19 cellular contexts compared by ENCODE assay signal in the genomic region with DNA sequence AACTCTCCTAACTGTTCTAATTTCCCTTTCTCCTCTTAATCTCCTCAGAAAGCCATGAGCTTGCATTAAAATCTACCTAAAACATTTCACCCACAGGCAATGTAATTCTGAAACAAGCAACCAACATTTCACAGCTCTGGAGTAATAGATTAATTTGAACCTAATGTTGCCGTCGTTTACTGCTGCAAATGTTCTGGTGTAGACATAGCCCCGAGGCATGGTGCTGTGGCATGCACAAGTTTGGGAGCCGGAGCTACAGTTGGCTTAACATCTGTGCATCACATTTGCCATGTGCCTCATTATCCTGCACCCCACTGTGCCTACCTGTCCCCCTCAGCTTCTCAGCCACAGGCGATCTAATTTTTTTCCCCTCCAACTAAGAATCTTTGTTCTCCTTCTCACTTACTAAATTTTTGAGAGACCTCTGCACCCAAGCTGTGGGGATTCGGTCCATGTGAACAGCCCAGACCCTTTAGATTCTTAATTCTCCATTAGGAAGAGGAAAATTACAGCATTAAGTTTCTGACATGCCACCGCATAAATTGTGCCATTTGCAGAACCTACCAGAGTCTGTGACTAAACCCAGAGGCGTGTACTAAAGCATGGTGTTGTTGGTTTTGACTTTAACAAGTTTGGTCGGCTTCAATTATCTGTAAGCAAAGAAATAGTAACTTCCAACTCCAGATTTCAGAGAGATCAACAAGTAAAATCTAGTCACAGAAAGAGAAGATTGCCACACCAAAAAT.
DNase-seq lines count a peak whose midpoint lies in the region; ATAC-seq and TF ChIP-seq lines count a peak whose summit lies in the region.
"Had no signal": no experiment of that assay in that cellular context is flagged by ENCODE, and none has a peak within 500 bp of the region (broad histone marks: within the 10 kb centered on the region; RNA-seq: fewer than 3 reads in every experiment).

No MANE protein-coding gene starts in this region.

- DNase-seq in HEK293T (ENCODE audit: extremely low spot score) (no peak), endothelial cell (ENCODE audit: low spot score) (no peak), nephron progenitor cell (no peak), iPS-NIHi7 (ENCODE audit: extremely low spot score) (no peak), DMS53 (lab: John Stamatoyannopoulos, UW) (no peak), dermis blood vessel endothelial cell (no peak)
- no peak for DNase-seq in activated naive CD4-positive, alpha-beta T cell treated with anti-CD3 and anti-CD28 coated beads, Interleukin-2, amount 50 U/mL, for 72 hours (ENCODE audit: low spot score in 2 of 2)
- DNase-seq: adrenal gland; caudate nucleus; effector CD8-positive, alpha-beta T cell; GF-D8; GM23248; left cardiac atrium; NCI-H1105; NCI-H2227 treated with DMSO at 0.1 percent for 48 hours had no signal

- H3K4me1 Mint-ChIP-seq in endothelial cell (ENCODE audit: unreplicated experiment) (peaks cover 53% of the 10 kb centered on the region), nephron progenitor cell (peaks cover 56% of the 10 kb centered on the region)

- 0 out of 2 replicates have a peak overlapping the region, but pooled peaks have one; percentile 15 for H3K4me3 ChIP-seq in ACC112 (ENCODE audit: low read depth, low read length)
- H3K4me3 ChIP-seq: adrenal gland, GM23248 had no signal

- H2AFZ ChIP-seq in ACC112 (ENCODE audit: low read length, unreplicated experiment) = no peak overlapping the region
- H2AFZ ChIP-seq: GM23248 had no signal

- no peaks in the 10 kb centered on the region for H3K27me3 ChIP-seq in ACC112 (ENCODE audit: insufficient read depth, low read length)

- H3K27ac ChIP-seq in ACC112 (ENCODE audit: low read depth, low read length) = no peak overlapping the region
- H3K27ac ChIP-seq: adrenal gland, GM23248, KMS-11 had no signal

- H3K36me3 ChIP-seq in ACC112 (ENCODE audit: insufficient read depth, low read length) = no peaks in the 10 kb centered on the region
- H3K36me3 ChIP-seq: adrenal gland had no signal

- TF ChIP-seq CTCF in endothelial cell (IDR thresholded peaks at IDR 0.05; ENCODE audit: unreplicated experiment) (no peak), nephron progenitor cell (IDR thresholded peaks at IDR 0.05) (no peak)

- ATAC-seq in activated naive CD4-positive, alpha-beta T cell treated with anti-CD3 and anti-CD28 coated beads, Interleukin-2, amount 50 U/mL, for 72 hours = no peak
- ATAC-seq: activated CD4-positive, CD25-positive, alpha-beta regulatory T cell treated with anti-CD3 and anti-CD28 coated beads, Interleukin-2, amount 50 U/mL, for 24 hours; activated T-helper 17 cell treated with anti-CD3 and anti-CD28 coated beads, Interleukin-2, amount 50 U/mL, for 72 hours; left cardiac atrium had no signal

- H3K4me1 ChIP-seq in ACC112 (ENCODE audit: control insufficient read depth, insufficient read depth, low read length, unreplicated experiment) = peaks cover 35% of the 10 kb centered on the region
- H3K4me1 ChIP-seq: adrenal gland had no signal

- CTCF ChIA-PET in HEK293T (lab: Yijun Ruan, JAX) = no interaction called here

- H3K79me2 ChIP-seq in ACC112 (ENCODE audit: control insufficient read depth, insufficient read depth, low read length, unreplicated experiment) = no peaks in the 10 kb centered on the region

- H3K27ac Mint-ChIP-seq in endothelial cell (ENCODE audit: unreplicated experiment) (no peak overlapping the region), nephron progenitor cell (no peak overlapping the region)
- H3K27ac Mint-ChIP-seq in activated naive CD4-positive, alpha-beta T cell treated with anti-CD3 and anti-CD28 coated beads, Interleukin-2, amount 50 U/mL, for 72 hours = no peak overlapping the region
- H3K27ac Mint-ChIP-seq: activated T-helper 17 cell treated with anti-CD3 and anti-CD28 coated beads, Interleukin-2, amount 50 U/mL, for 72 hours had no signal

- no peaks in the 10 kb centered on the region for H3K36me3 Mint-ChIP-seq in endothelial cell (ENCODE audit: low read depth, unreplicated experiment)
- no peaks in the 10 kb centered on the region for H3K36me3 Mint-ChIP-seq in nephron progenitor cell (ENCODE audit: low read depth)
- H3K36me3 Mint-ChIP-seq in activated naive CD4-positive, alpha-beta T cell treated with anti-CD3 and anti-CD28 coated beads, Interleukin-2, amount 50 U/mL, for 72 hours = peaks cover 0 to 4% of the 10 kb centered on the region in 2 donors

- H3K4me3 Mint-ChIP-seq in endothelial cell (ENCODE audit: unreplicated experiment) (peak overlapping the region; percentile 40), nephron progenitor cell (peak overlapping the region; percentile 27)
- H3K4me3 Mint-ChIP-seq: activated T-helper 17 cell treated with anti-CD3 and anti-CD28 coated beads, Interleukin-2, amount 50 U/mL, for 72 hours had no signal

- H3K9me3 Mint-ChIP-seq in endothelial cell (ENCODE audit: unreplicated experiment) (no peaks in the 10 kb centered on the region), nephron progenitor cell (no peaks in the 10 kb centered on the region)
- H3K9me3 Mint-ChIP-seq in activated naive CD4-positive, alpha-beta T cell treated with anti-CD3 and anti-CD28 coated beads, Interleukin-2, amount 50 U/mL, for 72 hours = no peaks in the 10 kb centered on the region
- H3K9me3 Mint-ChIP-seq: activated T-helper 17 cell treated with anti-CD3 and anti-CD28 coated beads, Interleukin-2, amount 50 U/mL, for 72 hours had no signal

- no peaks in the 10 kb centered on the region for H3K27me3 Mint-ChIP-seq in endothelial cell (ENCODE audit: unreplicated experiment)
- peaks cover 15% of the 10 kb centered on the region for H3K27me3 Mint-ChIP-seq in nephron progenitor cell (ENCODE audit: low read depth, poor library complexity)

- POLR2A ChIA-PET in HEK293T (lab: Yijun Ruan, JAX) = no interaction called here

TF ChIP-seq in HEK293T, 16 proteins besides CTCF, POLR2A, EP300 and RAD21:
- TF ChIP-seq, protein P1, sequence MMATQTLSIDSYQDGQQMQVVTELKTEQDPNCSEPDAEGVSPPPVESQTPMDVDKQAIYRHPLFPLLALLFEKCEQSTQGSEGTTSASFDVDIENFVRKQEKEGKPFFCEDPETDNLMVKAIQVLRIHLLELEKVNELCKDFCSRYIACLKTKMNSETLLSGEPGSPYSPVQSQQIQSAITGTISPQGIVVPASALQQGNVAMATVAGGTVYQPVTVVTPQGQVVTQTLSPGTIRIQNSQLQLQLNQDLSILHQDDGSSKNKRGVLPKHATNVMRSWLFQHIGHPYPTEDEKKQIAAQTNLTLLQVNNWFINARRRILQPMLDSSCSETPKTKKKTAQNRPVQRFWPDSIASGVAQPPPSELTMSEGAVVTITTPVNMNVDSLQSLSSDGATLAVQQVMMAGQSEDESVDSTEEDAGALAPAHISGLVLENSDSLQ (IDR thresholded peaks at IDR 0.05) = peak; percentile 67; the same call in 1 of the 2 replicates
- TF ChIP-seq ELF4 (IDR thresholded peaks at IDR 0.05) = no peak
